Comparison of ENCODE assay signal across 1 cellular context in genomic region chr16:11976850-11977205, GRCh38.
TF ChIP-seq lines count a peak whose summit lies in the region.

No MANE protein-coding gene starts in this region.

TF ChIP-seq in IMR-90, 13 proteins besides CTCF, POLR2A, EP300 and RAD21 (continued from another document):
- no peak for TF ChIP-seq USF2 (IDR thresholded peaks at IDR 0.05; ENCODE audit: low read depth, low read length)
- no peak for TF ChIP-seq BHLHE40 (IDR thresholded peaks at IDR 0.05; ENCODE audit: low read depth, low read length)
